2 cellular contexts compared by ENCODE assay signal in the genomic region with DNA sequence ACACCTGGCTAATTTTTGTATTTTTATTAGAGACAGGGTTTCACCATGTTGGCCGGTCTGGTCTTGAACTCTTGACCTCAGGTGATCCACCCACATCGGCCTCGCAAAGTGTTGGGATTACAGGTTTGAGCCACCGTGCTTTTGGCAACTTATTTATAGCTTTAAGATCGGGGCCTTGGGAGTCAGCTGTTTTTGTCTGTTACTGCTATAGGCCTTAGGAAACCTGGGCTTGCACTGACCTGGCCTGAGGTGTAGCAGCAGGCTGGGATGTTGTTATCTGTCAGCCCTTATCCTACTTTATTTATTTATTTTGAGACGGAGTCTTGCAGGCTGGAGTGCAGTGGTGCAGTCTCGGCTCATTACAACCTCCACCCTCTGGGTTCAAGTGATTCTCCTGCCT.
A peak's percentile ranks its signal among the peaks of the same experiment; 100 is the strongest.
TF ChIP-seq lines count a peak whose summit lies in the region.

No MANE protein-coding gene starts in this region.

TF ChIP-seq in HepG2, 621 proteins besides CTCF, POLR2A, EP300 and RAD21:
- TF ChIP-seq ZNF770 (CRISPR knock-in tag; IDR thresholded peaks at IDR 0.05) (0 out of 2 replicates have a peak, but pooled peaks have one; percentile 24), GATAD2A (CRISPR knock-in tag; IDR thresholded peaks at IDR 0.05) (no peak), ZNF543 (CRISPR knock-in tag; IDR thresholded peaks at IDR 0.05) (no peak)
TF ChIP-seq in HepG2: peak in this region for 1.

TF ChIP-seq in HEK293T, 16 proteins besides CTCF, POLR2A, EP300 and RAD21:
- no peak for TF ChIP-seq FOXA1 (IDR thresholded peaks at IDR 0.05)
- no peak for TF ChIP-seq HDGF (IDR thresholded peaks at IDR 0.05; ENCODE audit: borderline replicate concordance)
- no peak for TF ChIP-seq ARNT (IDR thresholded peaks at IDR 0.05)
- TF ChIP-seq NFRKB (IDR thresholded peaks at IDR 0.05), result no peak
- TF ChIP-seq LEF1 (IDR thresholded peaks at IDR 0.05; ENCODE audit: borderline replicate concordance), result no peak
- TF ChIP-seq ZNF384 (IDR thresholded peaks at IDR 0.05), result no peak
- no peak for TF ChIP-seq FOXM1 (IDR thresholded peaks at IDR 0.05; ENCODE audit: borderline replicate concordance)
- no peak for TF ChIP-seq L3MBTL2 (conservative IDR thresholded peaks at IDR 0.05)
- no peak for TF ChIP-seq FOXK2 (IDR thresholded peaks at IDR 0.05)
- TF ChIP-seq PKNOX1 (IDR thresholded peaks at IDR 0.05), result no peak
- no peak for TF ChIP-seq ELF4 (IDR thresholded peaks at IDR 0.05)
